Comparison of ENCODE assay signal across 12 cellular contexts in the genomic region with DNA sequence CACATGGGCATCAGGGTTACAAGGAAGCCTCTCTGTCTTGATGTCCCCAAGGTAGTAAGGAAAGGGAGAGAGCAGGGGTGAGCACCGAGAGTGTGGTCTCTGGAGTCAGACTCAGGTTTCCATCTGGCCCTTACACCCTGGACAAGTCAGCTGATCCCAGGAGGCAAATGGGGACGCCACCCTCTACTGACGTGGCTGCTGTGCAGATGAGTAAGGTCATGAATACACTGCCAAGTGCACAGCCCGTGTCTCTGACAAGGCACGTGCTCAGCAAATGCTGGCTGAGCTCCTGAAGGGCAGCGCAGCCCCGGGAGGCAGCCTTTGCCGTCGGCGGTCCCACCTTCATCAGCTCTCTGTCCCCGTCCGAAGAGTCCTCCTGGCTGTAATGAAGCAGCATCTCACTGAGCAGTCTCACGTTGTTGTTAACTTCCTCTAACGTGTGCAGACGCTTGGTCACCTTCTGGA. TPM values are rescaled to one million over a fixed set of nuclear protein-coding genes. Genes with fewer than 3 reads are reported as not detected.
DNase-seq lines count a peak whose midpoint lies in the region; ATAC-seq and TF ChIP-seq lines count a peak whose summit lies in the region.
"Had no signal": no experiment of that assay in that cellular context is flagged by ENCODE, and none has a peak within 500 bp of the region (broad histone marks: within the 10 kb centered on the region; RNA-seq: fewer than 3 reads in every experiment).

No MANE protein-coding gene starts in this region.

- no peak for TF ChIP-seq EP300 in stomach (IDR thresholded peaks at IDR 0.05)

- H3K4me1 ChIP-seq in stomach = peaks cover 0 to 16% (median 6%) of the 10 kb centered on the region in 4 donors
- H3K4me1 ChIP-seq: colonic mucosa had no signal

- H3K9me3 ChIP-seq in stomach = no peaks in the 10 kb centered on the region
- H3K9me3 ChIP-seq: colonic mucosa had no signal

- POLR2A ChIA-PET in RWPE1 (lab: Yijun Ruan, JAX; ENCODE audit: low non-redundant PET) = no interaction called here

- TF ChIP-seq CTCF in RWPE1 (conservative IDR thresholded peaks at IDR 0.05; ENCODE audit: low read depth) = no peak
- no peak for TF ChIP-seq CTCF in stomach (IDR thresholded peaks at IDR 0.05)

- H3K27ac ChIP-seq in RWPE1 (peak overlapping the region; percentile 51), stomach (peak overlapping the region in 1 of 5 donors; percentile 18)
- H3K27ac ChIP-seq: colonic mucosa had no signal

- peak overlapping the region; percentile 94 for H3K27ac Mint-ChIP-seq in central memory CD8-positive, alpha-beta T cell (ENCODE audit: low read depth)
- peak overlapping the region; percentile 96 for H3K27ac Mint-ChIP-seq in stimulated activated effector memory CD8-positive, alpha-beta T cell treated with anti-CD3 and anti-CD28 coated beads, Interleukin-12 subunit alpha, Interleukin-12 subunit beta, amount 100 ng/mL, for 72 hours

- ATAC-seq in activated T-cell treated with anti-CD3 and anti-CD28 coated beads, Interleukin-2, amount 50 U/mL, for 4 hours = peak in 1 of 2 donors; percentile 16
- peak; percentile 22 for ATAC-seq in central memory CD8-positive, alpha-beta T cell (replicated peaks; ENCODE audit: extremely low read depth, poor library complexity, severe bottlenecking)
- ATAC-seq in stimulated activated effector memory CD8-positive, alpha-beta T cell treated with anti-CD3 and anti-CD28 coated beads, Interleukin-12 subunit alpha, Interleukin-12 subunit beta, amount 100 ng/mL, for 72 hours = peak; percentile 63
- ATAC-seq in HG02981 (IDR thresholded peaks at IDR 0.05; ENCODE audit: unreplicated experiment) = no peak

- H3K4me3 Mint-ChIP-seq in activated T-cell treated with anti-CD3 and anti-CD28 coated beads, Interleukin-2, amount 50 U/mL, for 4 hours = peak overlapping the region; percentile 54
- peak overlapping the region; percentile 68 for H3K4me3 Mint-ChIP-seq in central memory CD8-positive, alpha-beta T cell
- peak overlapping the region; percentile 70 for H3K4me3 Mint-ChIP-seq in stimulated activated effector memory CD8-positive, alpha-beta T cell treated with anti-CD3 and anti-CD28 coated beads, Interleukin-12 subunit alpha, Interleukin-12 subunit beta, amount 100 ng/mL, for 72 hours

- peaks cover 48% of the 10 kb centered on the region for H3K4me1 Mint-ChIP-seq in activated T-cell treated with anti-CD3 and anti-CD28 coated beads, Interleukin-2, amount 50 U/mL, for 4 hours (ENCODE audit: low read depth)
- peaks cover 39% of the 10 kb centered on the region for H3K4me1 Mint-ChIP-seq in central memory CD8-positive, alpha-beta T cell
- H3K4me1 Mint-ChIP-seq in stimulated activated effector memory CD8-positive, alpha-beta T cell treated with anti-CD3 and anti-CD28 coated beads, Interleukin-12 subunit alpha, Interleukin-12 subunit beta, amount 100 ng/mL, for 72 hours = peaks cover 45% of the 10 kb centered on the region

- no peaks in the 10 kb centered on the region for H3K9me3 Mint-ChIP-seq in activated T-cell treated with anti-CD3 and anti-CD28 coated beads, Interleukin-2, amount 50 U/mL, for 4 hours
- H3K9me3 Mint-ChIP-seq in central memory CD8-positive, alpha-beta T cell = no peaks in the 10 kb centered on the region
- H3K9me3 Mint-ChIP-seq in stimulated activated effector memory CD8-positive, alpha-beta T cell treated with anti-CD3 and anti-CD28 coated beads, Interleukin-12 subunit alpha, Interleukin-12 subunit beta, amount 100 ng/mL, for 72 hours = no peaks in the 10 kb centered on the region
- H3K9me3 Mint-ChIP-seq: naive thymus-derived CD4-positive, alpha-beta T cell had no signal

- TF ChIP-seq POLR2A in stomach (IDR thresholded peaks at IDR 0.05) = no peak

- CTCF ChIA-PET in RWPE1 (lab: Yijun Ruan, JAX) = interaction anchor here (0.5 to 0.6 kb wide), 2 partner anchors 8 to 28 kb away, joined by 3 to 6 read pairs; no protein-coding TSS in a partner anchor

- intact Hi-C loops in stomach (cut with DNase I; ENCODE audit: low total_unique reads) = no loop called here

- H3K36me3 Mint-ChIP-seq in activated T-cell treated with anti-CD3 and anti-CD28 coated beads, Interleukin-2, amount 50 U/mL, for 4 hours (ENCODE audit: insufficient read depth) = peaks cover 47% of the 10 kb centered on the region
- peaks cover 66% of the 10 kb centered on the region for H3K36me3 Mint-ChIP-seq in central memory CD8-positive, alpha-beta T cell (ENCODE audit: insufficient read depth)
- H3K36me3 Mint-ChIP-seq in stimulated activated effector memory CD8-positive, alpha-beta T cell treated with anti-CD3 and anti-CD28 coated beads, Interleukin-12 subunit alpha, Interleukin-12 subunit beta, amount 100 ng/mL, for 72 hours = peaks cover 100% of the 10 kb centered on the region

- WGBS in stomach, 5 donors = 82 to 86% (median 83%) methylated on average over 15 of the region's 15 CpGs

- peaks cover 89 to 98% (median 97%) of the 10 kb centered on the region in 4 donors for H3K36me3 ChIP-seq in stomach

- no peak for DNase-seq in activated T-cell treated with anti-CD3 and anti-CD28 coated beads, Interleukin-2, amount 50 U/mL, for 4 hours
- DNase-seq in activated T-cell treated with anti-CD3 and anti-CD28 coated beads, Interleukin-2, amount 50 U/mL, for 1 hour = no peak
- DNase-seq in RWPE1 (ENCODE audit: low spot score) (no peak), stomach (no peak), globus pallidus (ENCODE audit: low spot score) (no peak)
- no peak for DNase-seq in central memory CD8-positive, alpha-beta T cell (ENCODE audit: low spot score in 2 of 2)
- no peak for DNase-seq in stimulated activated effector memory CD8-positive, alpha-beta T cell treated with anti-CD3 and anti-CD28 coated beads, Interleukin-12 subunit alpha, Interleukin-12 subunit beta, amount 100 ng/mL, for 72 hours (ENCODE audit: low spot score in 2 of 2)
- DNase-seq: ACHN, colonic mucosa, hypothalamus had no signal

- H3K4me3 ChIP-seq in stomach = no peak overlapping the region
- H3K4me3 ChIP-seq: colonic mucosa had no signal

- no peaks in the 10 kb centered on the region for H3K27me3 Mint-ChIP-seq in activated T-cell treated with anti-CD3 and anti-CD28 coated beads, Interleukin-2, amount 50 U/mL, for 4 hours (ENCODE audit: low read depth)
- H3K27me3 Mint-ChIP-seq in central memory CD8-positive, alpha-beta T cell = no peaks in the 10 kb centered on the region
- H3K27me3 Mint-ChIP-seq: naive thymus-derived CD4-positive, alpha-beta T cell had no signal

- H3K27me3 ChIP-seq in stomach = no peaks in the 10 kb centered on the region
- H3K27me3 ChIP-seq: colonic mucosa had no signal

RNA-seq across cellular contexts. Expression of a gene that starts 19.4 kb away (rescaled TPM):
- total RNA-seq in activated T-cell treated with anti-CD3 and anti-CD28 coated beads, Interleukin-2, amount 50 U/mL, for 4 hours = 10 to 100 TPM; 64.2 to 80.5 (median 71.2) TPM
- total RNA-seq in stomach = 10 to 100 TPM in 4 of 5 donors, 1 to 10 TPM in 1; 9.5 to 94.5 (median 58.5) TPM
- 10 to 100 TPM; 10.2 to 18.3 (median 11.8) TPM for polyA plus RNA-seq in stomach

RNA-seq across cellular contexts. Expression of a gene that starts 19.7 kb away (rescaled TPM):
- 100 to 1,000 TPM; 131 to 167 (median 160) TPM for total RNA-seq in activated T-cell treated with anti-CD3 and anti-CD28 coated beads, Interleukin-2, amount 50 U/mL, for 4 hours
- total RNA-seq in stomach = 100 to 1,000 TPM in 1 of 5 donors, 10 to 100 TPM in 3, 1 to 10 TPM in 1; 6.7 to 136 (median 37.9) TPM
- polyA plus RNA-seq in stomach = 10 to 100 TPM; 53.3 to 69.4 (median 69.0) TPM

RNA-seq across cellular contexts. Expression of a gene that starts 29.0 kb away (rescaled TPM):
- total RNA-seq in activated T-cell treated with anti-CD3 and anti-CD28 coated beads, Interleukin-2, amount 50 U/mL, for 4 hours = 10 to 100 TPM; 35.4 to 39.8 (median 38.4) TPM
- total RNA-seq in stomach = 10 to 100 TPM in 2 of 5 donors, 1 to 10 TPM in 3; 3.5 to 12.5 (median 7.7) TPM
- 10 to 100 TPM; 12.2 to 14.7 (median 12.9) TPM for polyA plus RNA-seq in stomach

RNA-seq across cellular contexts. Expression of a gene that starts 36.5 kb away (rescaled TPM):
- 100 to 1,000 TPM; 115 to 137 (median 125) TPM for total RNA-seq in activated T-cell treated with anti-CD3 and anti-CD28 coated beads, Interleukin-2, amount 50 U/mL, for 4 hours
- 100 to 1,000 TPM in 1 of 5 donors, 10 to 100 TPM in 4; 20.3 to 220 (median 29.2) TPM for total RNA-seq in stomach
- 10 to 100 TPM; 21.5 to 52.1 (median 37.3) TPM for polyA plus RNA-seq in stomach

RNA-seq across cellular contexts. Expression of a gene that starts 47.2 kb away (rescaled TPM):
- total RNA-seq in activated T-cell treated with anti-CD3 and anti-CD28 coated beads, Interleukin-2, amount 50 U/mL, for 4 hours = 100 to 1,000 TPM; 111 to 140 (median 134) TPM
- total RNA-seq in stomach = 10 to 100 TPM in 2 of 5 donors, 1 to 10 TPM in 3; 2.3 to 40.6 (median 6.4) TPM
- polyA plus RNA-seq in stomach = 10 to 100 TPM in 2 of 3 donors, 1 to 10 TPM in 1; 8.1 to 16.5 (median 11.7) TPM
